20 cellular contexts compared by ENCODE assay signal in genomic region chr2:100960688-100961087, GRCh38.
"Had no signal": no experiment of that assay in that cellular context is flagged by ENCODE, and none has a peak within 500 bp of the region (broad histone marks: within the 10 kb centered on the region; RNA-seq: fewer than 3 reads in every experiment).

No MANE protein-coding gene starts in this region.

- H3K27ac ChIP-seq: coronary artery, esophagus muscularis mucosa, gastrocnemius medialis, lower lobe of right lung, neutrophil, pancreas, stomach, thyroid gland had no signal

- DNase-seq: dermis blood vessel endothelial cell; effector memory CD4-positive, alpha-beta T cell; gastrocnemius medialis; head of caudate nucleus; left ventricle myocardium superior; lower lobe of right lung; natural killer cell; pancreas; retina; stimulated activated CD4-positive, alpha-beta T cell treated with anti-CD3 and anti-CD28 coated beads, Interleukin-2, amount 100 ng/mL, for 24 hours; stimulated activated CD4-positive, alpha-beta T cell treated with anti-CD3 and anti-CD28 coated beads, Interleukin-4, amount 100 ng/mL, for 24 hours; stimulated activated naive CD4-positive, alpha-beta T cell treated with Interleukin-2 at 50 U/mL for 16 hours; stomach; thyroid gland; trophoblast cell had no signal

- H3K27me3 ChIP-seq: esophagus muscularis mucosa, gastrocnemius medialis, pancreas, stomach, thyroid gland had no signal

- H3K36me3 ChIP-seq: gastrocnemius medialis, lower lobe of right lung, neutrophil, thyroid gland had no signal

- ATAC-seq: gastrocnemius medialis; left ventricle myocardium superior; lower lobe of right lung; natural killer cell; pancreas; sciatic nerve; stimulated activated effector memory CD8-positive, alpha-beta T cell treated with anti-CD3 and anti-CD28 coated beads, Interleukin-12 subunit alpha, Interleukin-12 subunit beta, amount 100 ng/mL, for 72 hours had no signal

- H3K4me3 ChIP-seq: coronary artery, esophagus muscularis mucosa, gastrocnemius medialis, lower lobe of right lung, pancreas, stomach, thyroid gland had no signal

- H3K9me3 ChIP-seq: esophagus muscularis mucosa, gastrocnemius medialis, lower lobe of right lung, neutrophil, pancreas, stomach, thyroid gland had no signal
